ENCODE assay signal across 22 cellular contexts in the genomic region with DNA sequence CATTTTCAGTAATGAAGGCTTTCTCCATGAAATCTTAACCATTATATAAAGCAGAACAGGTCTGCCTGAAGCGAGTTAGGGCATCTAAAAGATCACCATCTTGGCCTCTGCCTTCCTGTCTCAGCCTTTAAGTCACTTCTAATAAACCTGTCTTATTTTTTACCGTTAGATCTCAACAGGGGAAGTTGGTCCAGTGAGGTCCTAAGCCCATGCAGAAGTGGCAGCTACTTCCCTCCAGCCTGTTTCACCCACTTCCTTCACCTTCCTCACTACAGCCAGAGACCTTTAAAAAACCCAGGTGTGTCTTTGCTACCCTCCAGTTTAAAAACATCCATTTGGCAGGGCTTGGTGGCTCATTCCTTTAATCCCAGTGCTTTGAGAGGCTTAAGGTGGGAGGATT.
"Had no signal": no experiment of that assay in that cellular context is flagged by ENCODE, and none has a peak within 500 bp of the region (broad histone marks: within the 10 kb centered on the region; RNA-seq: fewer than 3 reads in every experiment).

No MANE protein-coding gene starts in this region.

- DNase-seq: activated B cell treated with CpG ODN at 0.5 μM for 24 hours; activated CD4-positive, alpha-beta memory T cell treated with anti-CD3 and anti-CD28 coated beads, Interleukin-2, amount 10 ng/mL, durations not matched to agents 7 days and 5 days; activated CD4-positive, alpha-beta T cell treated with anti-CD3 and anti-CD28 coated beads for 1 hour; activated CD4-positive, alpha-beta T cell treated with anti-CD3 and anti-CD28 coated beads, Interleukin-2, amount 50 U/mL, for 1 hour; activated gamma-delta T cell; activated naive CD4-positive, alpha-beta T cell treated with anti-CD3 and anti-CD28 coated beads for 36 hours; activated T-cell treated with anti-CD3 and anti-CD28 coated beads for 4 hours; activated T-cell treated with anti-CD3 and anti-CD28 coated beads, Interleukin-2, amount 50 U/mL, for 48 hours; amygdala; Karpas-422; MM.1S; NCI-H1092 treated with DMSO at 0.1 percent for 48 hours; NCI-H1436; NCI-H1694 treated with DMSO at 0.1 percent for 48 hours; NCI-H2029 treated with DMSO at 0.1 percent for 48 hours; NCI-H345; NCI-H510A; NCI-H526 treated with DMSO at 0.1 percent for 48 hours; NCI-H82; PC-9; SHP77 treated with DMSO at 0.1 percent for 48 hours had no signal

- ATAC-seq: activated T-helper 17 cell treated with anti-CD3 and anti-CD28 coated beads, Interleukin-2, amount 50 U/mL, for 72 hours had no signal
